In the genomic region with DNA sequence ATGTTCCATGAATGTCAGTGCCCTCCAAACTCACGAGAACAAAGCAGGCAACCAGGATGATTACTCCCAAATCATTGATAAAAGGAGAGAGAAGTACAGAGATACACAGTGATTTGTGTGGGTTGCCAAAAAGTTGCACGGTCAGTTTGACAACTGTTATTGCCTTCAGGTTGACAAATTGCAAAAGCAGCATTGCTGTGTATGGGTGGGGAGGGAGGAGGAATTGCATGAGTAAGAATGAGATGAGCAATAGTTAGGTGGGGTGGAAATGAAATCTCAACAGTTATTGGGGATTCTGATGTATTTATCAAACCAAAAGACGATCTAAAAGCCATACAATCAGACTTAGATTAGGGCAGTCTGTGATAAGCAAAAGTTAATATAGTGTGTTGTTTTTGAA, we compare ENCODE assay signal across 31 cellular contexts.
A peak's percentile ranks its signal among the peaks of the same experiment; 100 is the strongest.
DNase-seq lines count a peak whose midpoint lies in the region; ATAC-seq, FAIRE-seq and TF ChIP-seq lines count a peak whose summit lies in the region.
"Had no signal": no experiment of that assay in that cellular context is flagged by ENCODE, and none has a peak within 500 bp of the region (broad histone marks: within the 10 kb centered on the region; RNA-seq: fewer than 3 reads in every experiment).

No MANE protein-coding gene starts in this region.

- no peaks in the 10 kb centered on the region for H3K9me3 ChIP-seq in breast epithelium
- H3K9me3 ChIP-seq in gastroesophageal sphincter: no peaks in the 10 kb centered on the region
- H3K9me3 ChIP-seq in testis: no peaks in the 10 kb centered on the region
- no peaks in the 10 kb centered on the region for H3K9me3 ChIP-seq in stomach
- H3K9me3 ChIP-seq: tibial artery had no signal

- TF ChIP-seq CTCF in MCF 10A (IDR thresholded peaks at IDR 0.05; ENCODE audit: unreplicated experiment) (no peak), breast epithelium (IDR thresholded peaks at IDR 0.05) (no peak), bronchial epithelial cell (IDR thresholded peaks at IDR 0.05; ENCODE audit: insufficient read depth, low read length, severe bottlenecking) (no peak), gastroesophageal sphincter (IDR thresholded peaks at IDR 0.05) (no peak), testis (IDR thresholded peaks at IDR 0.05) (no peak), stomach (IDR thresholded peaks at IDR 0.05) (no peak)

- DNase-seq in MCF 10A (ENCODE audit: unreplicated experiment) (peak; percentile 57), breast epithelium (ENCODE audit: low spot score in 2 of 2) (no peak), bronchial epithelial cell (ENCODE audit: low read depth) (peak; percentile 58), testis (no peak), stomach (no peak), H4 (ENCODE audit: low spot score) (no peak)
- no peak for DNase-seq in activated CD4-positive, alpha-beta memory T cell treated with anti-CD3 and anti-CD28 coated beads for 36 hours
- DNase-seq: 8988T; activated CD4-positive, alpha-beta T cell treated with anti-CD3 and anti-CD28 coated beads, Interleukin-2, amount 50 U/mL, for 4 hours; activated CD4-positive, CD25-positive, alpha-beta regulatory T cell; DMS53; effector CD4-positive, alpha-beta T cell; GDM1; glutamatergic neuron; H9; Karpas-422; NCI-H1048; NCI-H187; NCI-H524 treated with DMSO at 0.1 percent for 48 hours; right cardiac atrium; stimulated activated naive CD4-positive, alpha-beta T cell treated with Interleukin-2 at 50 U/mL for 16 hours; tibial artery had no signal

- TF ChIP-seq EP300 in gastroesophageal sphincter (IDR thresholded peaks at IDR 0.05): no peak
- TF ChIP-seq EP300 in stomach (IDR thresholded peaks at IDR 0.05): no peak

- TF ChIP-seq POLR2A in breast epithelium (IDR thresholded peaks at IDR 0.05) (no peak), gastroesophageal sphincter (IDR thresholded peaks at IDR 0.05) (no peak), testis (IDR thresholded peaks at IDR 0.05) (no peak), stomach (IDR thresholded peaks at IDR 0.05) (no peak)

- no peaks in the 10 kb centered on the region for H3K4me1 ChIP-seq in breast epithelium
- H3K4me1 ChIP-seq in gastroesophageal sphincter: no peaks in the 10 kb centered on the region
- H3K4me1 ChIP-seq in testis: peaks cover 13% of the 10 kb centered on the region
- H3K4me1 ChIP-seq in stomach: no peaks in the 10 kb centered on the region
- H3K4me1 ChIP-seq: tibial artery had no signal

- no peak overlapping the region for H3K4me3 ChIP-seq in breast epithelium
- no peak overlapping the region for H3K4me3 ChIP-seq in bronchial epithelial cell (ENCODE audit: low read depth, low read length)
- H3K4me3 ChIP-seq in gastroesophageal sphincter: no peak overlapping the region
- no peak overlapping the region for H3K4me3 ChIP-seq in testis
- no peak overlapping the region for H3K4me3 ChIP-seq in stomach
- H3K4me3 ChIP-seq: SK-N-MC, tibial artery had no signal

- H3K27ac Mint-ChIP-seq in MCF 10A (ENCODE audit: low read depth, unreplicated experiment): no peak overlapping the region
- H3K27ac Mint-ChIP-seq in activated CD4-positive, alpha-beta memory T cell treated with anti-CD3 and anti-CD28 coated beads for 36 hours: no peak overlapping the region
- H3K27ac Mint-ChIP-seq: activated naive CD4-positive, alpha-beta T cell treated with anti-CD3 and anti-CD28 coated beads, Interleukin-2, amount 50 U/mL, for 72 hours; activated T-helper 2 cell treated with anti-CD3 and anti-CD28 coated beads, Interferon-gamma antibody, Interleukin-2, Interleukin-4, amounts not matched to agents 10 μg/mL and 5 μg/mL and 100 μg/mL, durations not matched to agents 14 hours and 24 hours and 36 hours; B cell; T-helper 2 cell treated with Interferon-gamma antibody and Interleukin-4, amounts not matched to agents 5 μg/mL and 100 μg/mL, for 36 hours had no signal

- H3K36me3 ChIP-seq in breast epithelium (no peaks in the 10 kb centered on the region), bronchial epithelial cell (ENCODE audit: control insufficient read depth, insufficient read depth, low read length) (no peaks in the 10 kb centered on the region), gastroesophageal sphincter (no peaks in the 10 kb centered on the region), testis (ENCODE audit: low read depth, missing control alignments) (no peaks in the 10 kb centered on the region), stomach (no peaks in the 10 kb centered on the region)
- H3K36me3 ChIP-seq: tibial artery had no signal

- intact Hi-C loops in MCF 10A (cut with micrococcal nuclease) (no loop called here), breast epithelium (cut with DNase I; ENCODE audit: low total_unique reads) (loop anchor here (2.0 kb wide), 1 partner anchor 77 kb away; no protein-coding TSS in a partner anchor), testis (cut with DNase I; ENCODE audit: low total_unique reads) (no loop called here), stomach (cut with DNase I; ENCODE audit: low total_unique reads) (no loop called here)
- intact Hi-C loops in activated CD4-positive, alpha-beta memory T cell treated with anti-CD3 and anti-CD28 coated beads for 36 hours (cut with micrococcal nuclease): no loop called here

- H3K27ac ChIP-seq in breast epithelium (no peak overlapping the region), gastroesophageal sphincter (peak overlapping the region in 2 of 4 donors; percentile 26 to 33), testis (peak overlapping the region in 1 of 2 donors; percentile 53), stomach (no peak overlapping the region)
- H3K27ac ChIP-seq: SK-N-MC, tibial artery had no signal

- ATAC-seq in gastroesophageal sphincter: peak; percentile 82
- ATAC-seq: activated naive CD4-positive, alpha-beta T cell treated with anti-CD3 and anti-CD28 coated beads, Interleukin-2, amount 50 U/mL, for 72 hours; right cardiac atrium had no signal

- no peaks in the 10 kb centered on the region for H3K9me3 Mint-ChIP-seq in MCF 10A (ENCODE audit: unreplicated experiment)
- H3K9me3 Mint-ChIP-seq in activated CD4-positive, alpha-beta memory T cell treated with anti-CD3 and anti-CD28 coated beads for 36 hours: no peaks in the 10 kb centered on the region
- H3K9me3 Mint-ChIP-seq: activated naive CD4-positive, alpha-beta T cell treated with anti-CD3 and anti-CD28 coated beads, Interleukin-2, amount 50 U/mL, for 72 hours; activated T-helper 2 cell treated with anti-CD3 and anti-CD28 coated beads, Interferon-gamma antibody, Interleukin-2, Interleukin-4, amounts not matched to agents 10 μg/mL and 5 μg/mL and 100 μg/mL, durations not matched to agents 14 hours and 24 hours and 36 hours; H9; nephron; T-helper 2 cell treated with Interferon-gamma antibody and Interleukin-4, amounts not matched to agents 5 μg/mL and 100 μg/mL, for 36 hours had no signal

- BruUV-seq in MCF 10A (replicated peaks; lab: Mats Ljungman, UMichigan): no TSS peak

- WGBS in gastroesophageal sphincter (ENCODE audit: low coverage in 1 of 2), 2 donors: 46 to 56% methylated on average over 3 of the region's 3 CpGs
- WGBS in testis, 2 donors: 38 to 48% methylated on average over 3 of the region's 3 CpGs
- 26 to 45% (median 32%) methylated on average over 3 of the region's 3 CpGs for WGBS in stomach, 5 donors

- no peaks in the 10 kb centered on the region for H3K27me3 Mint-ChIP-seq in MCF 10A (ENCODE audit: insufficient read depth, unreplicated experiment)
- H3K27me3 Mint-ChIP-seq in activated CD4-positive, alpha-beta memory T cell treated with anti-CD3 and anti-CD28 coated beads for 36 hours: peaks cover 3% of the 10 kb centered on the region
- H3K27me3 Mint-ChIP-seq: B cell had no signal

- no peak overlapping the region for H3K4me3 Mint-ChIP-seq in MCF 10A (ENCODE audit: unreplicated experiment)
- H3K4me3 Mint-ChIP-seq in activated CD4-positive, alpha-beta memory T cell treated with anti-CD3 and anti-CD28 coated beads for 36 hours: no peak overlapping the region
- H3K4me3 Mint-ChIP-seq: B cell; H9; nephron; T-helper 2 cell treated with Interferon-gamma antibody and Interleukin-4, amounts not matched to agents 5 μg/mL and 100 μg/mL, for 36 hours had no signal

- CTCF ChIA-PET in MCF 10A (lab: Yijun Ruan, JAX): no interaction called here
- CTCF ChIA-PET in activated CD4-positive, alpha-beta memory T cell treated with anti-CD3 and anti-CD28 coated beads for 36 hours (lab: Charles Lee): no interaction called here

- H3K27me3 ChIP-seq in breast epithelium (no peaks in the 10 kb centered on the region), bronchial epithelial cell (ENCODE audit: control insufficient read depth, insufficient read depth, low read length) (no peaks in the 10 kb centered on the region), gastroesophageal sphincter (no peaks in the 10 kb centered on the region), testis (no peaks in the 10 kb centered on the region), stomach (no peaks in the 10 kb centered on the region)
- H3K27me3 ChIP-seq: tibial artery had no signal

- POLR2A ChIA-PET in MCF 10A (lab: Yijun Ruan, JAX): no interaction called here
- POLR2A ChIA-PET in activated CD4-positive, alpha-beta memory T cell treated with anti-CD3 and anti-CD28 coated beads for 36 hours (lab: Charles Lee): no interaction called here

- FAIRE-seq in bronchial epithelial cell (lab: Jason Lieb, UNC): no peak
- FAIRE-seq: keratinocyte, RCC 7860 had no signal

- peaks cover 13% of the 10 kb centered on the region for H3K4me1 Mint-ChIP-seq in MCF 10A (ENCODE audit: insufficient read depth, unreplicated experiment)
- no peaks in the 10 kb centered on the region for H3K4me1 Mint-ChIP-seq in activated CD4-positive, alpha-beta memory T cell treated with anti-CD3 and anti-CD28 coated beads for 36 hours (ENCODE audit: low read depth)
- H3K4me1 Mint-ChIP-seq: B cell had no signal

- H3K36me3 Mint-ChIP-seq in MCF 10A (ENCODE audit: insufficient read depth, unreplicated experiment): no peaks in the 10 kb centered on the region
- H3K36me3 Mint-ChIP-seq in activated CD4-positive, alpha-beta memory T cell treated with anti-CD3 and anti-CD28 coated beads for 36 hours: no peaks in the 10 kb centered on the region
- H3K36me3 Mint-ChIP-seq: activated naive CD4-positive, alpha-beta T cell treated with anti-CD3 and anti-CD28 coated beads, Interleukin-2, amount 50 U/mL, for 72 hours had no signal

Comparison
In these comparisons a context has a peak if more than half of its experiments do, and no peak if none do; other contexts are left out.
1. DNase-seq: peak in MCF 10A (single experiment) and bronchial epithelial cell (single experiment); none in breast epithelium (0 of 2), testis (single experiment), activated CD4-positive, alpha-beta memory T cell treated with anti-CD3 and anti-CD28 coated beads for 36 hours (single experiment), stomach (single experiment) and H4 (single experiment).